In genomic region chr5:36936309-36936708, GRCh38 we compare ENCODE assay signal across 12 cellular contexts. TPM values are rescaled to one million over a fixed set of nuclear protein-coding genes. Genes with fewer than 3 reads are reported as not detected.
DNase-seq lines count a peak whose midpoint lies in the region; ATAC-seq, FAIRE-seq and TF ChIP-seq lines count a peak whose summit lies in the region.
"Had no signal": no experiment of that assay in that cellular context is flagged by ENCODE, and none has a peak within 500 bp of the region (broad histone marks: within the 10 kb centered on the region; RNA-seq: fewer than 3 reads in every experiment).

No MANE protein-coding gene starts in this region.

- H3K4me3 ChIP-seq in mucosa of descending colon: no peak overlapping the region
- H3K4me3 ChIP-seq: BLaER1 treated with 17β-estradiol and CSF1 and Interleukin-3, amounts not matched to agents 10 nM and 100 nM had no signal

- FAIRE-seq in GM18507 (lab: Jason Lieb, UNC): peak; percentile 9
- FAIRE-seq in islet of Langerhans (lab: Jason Lieb, UNC): peak; percentile 43
- FAIRE-seq: GM19239 had no signal

- H3K9me3 ChIP-seq in mucosa of descending colon: no peaks in the 10 kb centered on the region

- no peak for TF ChIP-seq CTCF in mucosa of descending colon (IDR thresholded peaks at IDR 0.05)

- peak; percentile 43 for ATAC-seq in mucosa of descending colon
- ATAC-seq in HG02840 (IDR thresholded peaks at IDR 0.05; ENCODE audit: low FRiP score, unreplicated experiment): no peak
- ATAC-seq: CD8-positive, alpha-beta T cell had no signal

- H3K4me1 ChIP-seq in mucosa of descending colon (ENCODE audit: low read depth): peaks cover 5% of the 10 kb centered on the region

- intact Hi-C loops in mucosa of descending colon (cut with DNase I, micrococcal nuclease): no loop called here

- no peak for DNase-seq in GM18507 (ENCODE audit: extremely low spot score, insufficient read length, low read depth)
- DNase-seq in mucosa of descending colon: no peak
- no peak for DNase-seq in GOT3 (lab: John Stamatoyannopoulos, UW)
- DNase-seq in COLO829 (ENCODE audit: low spot score): no peak
- DNase-seq: CD8-positive, alpha-beta T cell; COR-L47; HCEC 1CT; HFFc6 had no signal

- H3K36me3 ChIP-seq in mucosa of descending colon (ENCODE audit: low read depth): no peaks in the 10 kb centered on the region

RNA-seq across cellular contexts. Expression of gene NIPBL, which starts 59.7 kb away (rescaled TPM):
- total RNA-seq in mucosa of descending colon: 10 to 100 TPM; 50.4 to 80.8 (median 77.2) TPM
